In the genomic region with DNA sequence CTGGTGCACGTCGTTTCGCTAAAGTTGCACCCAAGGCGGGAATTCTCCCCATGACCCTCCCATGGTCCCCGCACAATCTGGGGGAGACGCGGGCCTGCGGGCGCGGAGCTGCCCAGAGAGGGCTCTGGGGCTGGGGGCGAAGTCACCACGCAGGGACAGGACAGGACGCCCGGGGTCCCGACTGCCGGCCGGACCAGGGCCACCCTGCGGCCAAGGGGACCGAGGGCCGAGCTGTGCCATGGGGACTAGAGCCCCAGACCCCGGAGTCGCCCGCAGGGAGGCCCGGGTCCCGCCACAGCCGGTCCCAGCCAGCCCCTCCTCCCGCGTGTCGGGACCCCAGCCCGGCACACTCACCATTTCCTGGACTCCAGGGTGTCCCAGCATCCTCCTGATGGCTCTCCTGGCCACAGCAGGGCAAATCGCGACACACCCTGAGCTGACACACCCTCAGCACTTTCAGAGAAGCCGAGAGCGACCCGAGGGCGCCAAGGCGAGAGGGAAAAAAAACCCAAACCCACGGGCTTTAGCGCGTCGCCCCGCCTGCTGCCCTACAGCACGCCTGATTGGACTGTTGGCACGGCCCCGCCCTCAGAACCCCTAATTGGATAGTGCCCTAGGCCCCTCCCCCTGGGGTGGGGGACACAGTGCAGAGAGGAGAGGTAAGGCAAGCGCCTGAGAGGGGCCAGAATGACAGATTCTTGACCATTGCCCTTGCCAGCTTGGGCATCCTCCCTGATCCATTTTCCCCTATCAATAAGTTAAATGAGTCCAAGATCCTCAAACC, we compare ENCODE assay signal across 17 cellular contexts. TPM values are rescaled to one million over a fixed set of nuclear protein-coding genes. Genes with fewer than 3 reads are reported as not detected.
DNase-seq lines count a peak whose midpoint lies in the region; ATAC-seq and TF ChIP-seq lines count a peak whose summit lies in the region.
"Had no signal": no experiment of that assay in that cellular context is flagged by ENCODE, and none has a peak within 500 bp of the region (broad histone marks: within the 10 kb centered on the region; RNA-seq: fewer than 3 reads in every experiment).

No MANE protein-coding gene starts in this region.

- no peaks in the 10 kb centered on the region for H3K4me1 ChIP-seq in Peyer's patch
- H3K4me1 ChIP-seq: A549, BE2C, Caco-2, HAP-1 had no signal

- H3K27me3 ChIP-seq in H7 (ENCODE audit: control insufficient read depth, insufficient read depth, low read length) (no peaks in the 10 kb centered on the region), Peyer's patch (no peaks in the 10 kb centered on the region)
- H3K27me3 ChIP-seq: BE2C had no signal

- H3K36me3 ChIP-seq in H7 (replicated peaks; ENCODE audit: control insufficient read depth, insufficient read depth, low read length) (no peaks in the 10 kb centered on the region), Peyer's patch (peaks cover 0 to 13% (median 0%) of the 10 kb centered on the region in 3 donors)
- H3K36me3 ChIP-seq: HAP-1 had no signal

- DNase-seq in H7 (peak; percentile 25), chondrocyte (ENCODE audit: low spot score) (peak; percentile 91), left kidney (ENCODE audit: low read depth, low spot score) (peak; percentile 20), GM13977 (ENCODE audit: low spot score) (no peak), Peyer's patch (no peak), NCI-H524 treated with DMSO at 0.1 percent for 48 hours (lab: John Stamatoyannopoulos, UW) (no peak)
- DNase-seq: BE2C; Caco-2; CD8-positive, alpha-beta memory T cell; DMS 273 treated with DMSO at 0.1 percent for 48 hours; GOT3 had no signal

- H3K9me3 Mint-ChIP-seq in chondrocyte (ENCODE audit: low read depth): peaks cover 49% of the 10 kb centered on the region
- H3K9me3 Mint-ChIP-seq in stimulated activated memory B cell treated with anti-CD40 and anti-IgM and Interleukin-4, amounts not matched to agents 10 μg/mL and 1 μg/mL and 100 μg/mL, for 72 hours: peaks cover 18% of the 10 kb centered on the region

- H3K4me3 ChIP-seq in H7 (ENCODE audit: insufficient read depth, low read depth, low read length) (no peak overlapping the region), Peyer's patch (no peak overlapping the region)
- H3K4me3 ChIP-seq: A549, HAP-1 had no signal

- H3K27ac Mint-ChIP-seq in chondrocyte (ENCODE audit: unreplicated experiment): no peak overlapping the region
- H3K27ac Mint-ChIP-seq in stimulated activated memory B cell treated with anti-CD40 and anti-IgM and Interleukin-4, amounts not matched to agents 10 μg/mL and 1 μg/mL and 100 μg/mL, for 72 hours: no peak overlapping the region
- H3K27ac Mint-ChIP-seq: CD8-positive, alpha-beta memory T cell; IgD-negative memory B cell had no signal

- in situ Hi-C loops in GM13977 (cut with MboI; ENCODE audit: low pct_unique_long_range_greater_than_20kb, low sequenced_read_pairs, unreplicated experiment): no loop called here

- H3K4me1 Mint-ChIP-seq in chondrocyte (ENCODE audit: low read depth): no peaks in the 10 kb centered on the region
- peaks cover under 1% of the 10 kb centered on the region for H3K4me1 Mint-ChIP-seq in stimulated activated memory B cell treated with anti-CD40 and anti-IgM and Interleukin-4, amounts not matched to agents 10 μg/mL and 1 μg/mL and 100 μg/mL, for 72 hours
- H3K4me1 Mint-ChIP-seq: CD14-positive monocyte; CD8-positive, alpha-beta memory T cell; IgD-negative memory B cell had no signal

- H3K27me3 Mint-ChIP-seq in chondrocyte (ENCODE audit: low read depth): no peaks in the 10 kb centered on the region
- H3K27me3 Mint-ChIP-seq in stimulated activated memory B cell treated with anti-CD40 and anti-IgM and Interleukin-4, amounts not matched to agents 10 μg/mL and 1 μg/mL and 100 μg/mL, for 72 hours: no peaks in the 10 kb centered on the region
- H3K27me3 Mint-ChIP-seq: CD8-positive, alpha-beta memory T cell; IgD-negative memory B cell had no signal

- no peak for TF ChIP-seq POLR2A in Peyer's patch (IDR thresholded peaks at IDR 0.05)

- H3K27ac ChIP-seq in Peyer's patch: no peak overlapping the region
- H3K27ac ChIP-seq: A549 had no signal

- ATAC-seq in stimulated activated memory B cell treated with anti-CD40 and anti-IgM and Interleukin-4, amounts not matched to agents 10 μg/mL and 1 μg/mL and 100 μg/mL, for 72 hours: peak; percentile 16
- no peak for ATAC-seq in HG03139 (IDR thresholded peaks at IDR 0.05; ENCODE audit: unreplicated experiment)
- ATAC-seq: A549 had no signal

- H3K4me3 Mint-ChIP-seq in chondrocyte (ENCODE audit: unreplicated experiment): no peak overlapping the region
- no peak overlapping the region for H3K4me3 Mint-ChIP-seq in stimulated activated memory B cell treated with anti-CD40 and anti-IgM and Interleukin-4, amounts not matched to agents 10 μg/mL and 1 μg/mL and 100 μg/mL, for 72 hours
- H3K4me3 Mint-ChIP-seq: CD14-positive monocyte, IgD-negative memory B cell had no signal

- H3K36me3 Mint-ChIP-seq in chondrocyte (ENCODE audit: low read depth): peaks cover 36% of the 10 kb centered on the region
- peaks cover 25% of the 10 kb centered on the region for H3K36me3 Mint-ChIP-seq in stimulated activated memory B cell treated with anti-CD40 and anti-IgM and Interleukin-4, amounts not matched to agents 10 μg/mL and 1 μg/mL and 100 μg/mL, for 72 hours

- peaks cover 0 to 47% (median 10%) of the 10 kb centered on the region in 4 donors for H3K9me3 ChIP-seq in Peyer's patch

- TF ChIP-seq CTCF in chondrocyte (IDR thresholded peaks at IDR 0.05): no peak
- TF ChIP-seq CTCF in GM13977 (IDR thresholded peaks at IDR 0.05; ENCODE audit: extremely low read depth, insufficient read depth, missing control alignments): no peak
- no peak for TF ChIP-seq CTCF in Peyer's patch (IDR thresholded peaks at IDR 0.05)

RNA-seq across cellular contexts. Expression of a gene that starts 28.6 kb away (rescaled TPM):
- 0.07 and 0.30 TPM in 2 replicates for total RNA-seq in H7 (2014; rRNA removed; shearing (Covaris generic))
- total RNA-seq in chondrocyte (4.7 to 7.2 TPM (median 5.8 TPM) in 3 replicates), Peyer's patch (10 to 100 TPM; 16.6 to 33.8 (median 26.6) TPM)

Comparison
In these comparisons a context has a peak if more than half of its experiments do, and no peak if none do; other contexts are left out.
1. DNase-seq: peak in H7 (single experiment), chondrocyte (single experiment) and left kidney (single experiment); none in GM13977 (single experiment), Peyer's patch (0 of 3) and NCI-H524 treated with DMSO at 0.1 percent for 48 hours (single experiment).